Comparison of ENCODE assay signal across 8 cellular contexts in the genomic region with DNA sequence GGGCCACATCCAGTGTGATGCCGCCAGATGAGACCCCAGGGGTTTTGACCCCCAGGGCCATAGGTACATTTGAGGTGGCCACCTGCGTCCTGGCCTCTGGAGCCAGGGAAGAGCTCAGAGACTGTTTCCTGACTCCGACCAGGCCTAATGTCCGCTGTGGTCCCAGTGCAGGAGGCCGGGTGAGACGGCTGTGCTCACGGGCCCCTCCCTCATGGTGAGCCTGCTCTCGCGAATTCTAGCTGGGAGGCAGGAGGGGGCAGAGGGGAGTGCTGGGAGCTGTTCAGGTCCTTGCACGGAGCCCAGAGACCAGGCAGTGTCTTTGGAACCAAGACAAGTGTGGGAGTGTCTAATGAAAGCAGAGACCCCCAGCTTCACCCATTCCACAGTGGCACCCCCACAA.
"Had no signal": no experiment of that assay in that cellular context is flagged by ENCODE, and none has a peak within 500 bp of the region (broad histone marks: within the 10 kb centered on the region; RNA-seq: fewer than 3 reads in every experiment).

No MANE protein-coding gene starts in this region.

- H3K4me2 ChIP-seq: KMS-11 had no signal

- H3K4me3 ChIP-seq: GM23248 had no signal

- H3K27ac Mint-ChIP-seq: H9 had no signal

- H3K4me1 Mint-ChIP-seq: H9 had no signal

- H3K4me3 Mint-ChIP-seq: H9 had no signal

- H3K27ac ChIP-seq: GM23248, KMS-11 had no signal

- H3K9ac ChIP-seq: GM23248, KMS-11 had no signal

- H2AFZ ChIP-seq: GM23248 had no signal

- DNase-seq: GM23248, GOT3, H9, HCEC 1CT, IMR-90, Karpas-422, KBM-7 had no signal
